Comparison of ENCODE assay signal across 8 cellular contexts in the genomic region with DNA sequence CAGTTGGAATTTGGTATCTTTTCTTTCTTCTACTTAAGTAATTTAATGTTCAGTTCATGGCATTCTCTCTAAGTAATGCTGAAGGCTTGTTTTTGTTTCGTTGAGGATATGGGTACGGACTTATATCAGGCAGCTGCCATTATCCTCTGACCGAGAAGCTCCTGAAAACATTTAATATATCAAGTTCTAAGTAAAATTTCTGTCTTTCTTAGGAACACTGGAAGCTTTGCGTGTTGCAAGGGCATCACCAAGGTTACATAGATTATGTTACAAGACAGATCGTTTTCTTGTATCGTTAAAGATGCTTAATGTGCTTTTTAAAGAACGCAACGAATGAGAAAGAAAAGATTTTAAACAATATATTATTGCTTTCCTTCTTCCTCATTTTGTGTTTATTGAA. TPM values are rescaled to one million over a fixed set of nuclear protein-coding genes. Genes with fewer than 3 reads are reported as not detected.
DNase-seq lines count a peak whose midpoint lies in the region; ATAC-seq and TF ChIP-seq lines count a peak whose summit lies in the region.

No MANE protein-coding gene starts in this region.

- peaks cover 37% of the 10 kb centered on the region for H4K20me1 ChIP-seq in BLaER1

- H3K4me1 Mint-ChIP-seq in MCF 10A (ENCODE audit: insufficient read depth, unreplicated experiment): peaks cover 25% of the 10 kb centered on the region
- peaks cover 15 to 43% (median 32%) of the 10 kb centered on the region in 7 donors for H3K4me1 Mint-ChIP-seq in naive thymus-derived CD4-positive, alpha-beta T cell

- H3K27ac Mint-ChIP-seq in MCF 10A (ENCODE audit: low read depth, unreplicated experiment): no peak overlapping the region
- peak overlapping the region; percentile 88 to 97 (median 91) for H3K27ac Mint-ChIP-seq in naive thymus-derived CD4-positive, alpha-beta T cell

- intact Hi-C loops in MCF 10A (cut with micrococcal nuclease): loop anchor here (2.0 to 5.0 kb wide), 6 partner anchors 101 to 405 kb away; no protein-coding TSS in a partner anchor
- intact Hi-C loops in naive thymus-derived CD4-positive, alpha-beta T cell (cut with micrococcal nuclease): loop anchor here (2.0 to 10.0 kb wide), 19 partner anchors 36 to 1356 kb away; a partner anchor contains a TSS
- intact Hi-C loops in posterior cingulate gyrus (cut with DNase I): loop anchor here (5.0 to 10.0 kb wide), 4 partner anchors 46 to 404 kb away; no protein-coding TSS in a partner anchor

- no peak overlapping the region for H3K9ac ChIP-seq in BLaER1

- POLR2A ChIA-PET in MCF 10A (lab: Yijun Ruan, JAX): interaction anchor here (0.6 to 2.1 kb wide), 23 partner anchors 9 to 507 kb away, joined by 3 to 25 read pairs (median 4); a partner anchor contains a TSS
- POLR2A ChIA-PET in naive thymus-derived CD4-positive, alpha-beta T cell (lab: Charles Lee): interaction anchor here (0.6 to 0.7 kb wide), 2 partner anchors 10 to 550 kb away, joined by 3 read pairs; no protein-coding TSS in a partner anchor

- no peaks in the 10 kb centered on the region for H3K27me3 Mint-ChIP-seq in MCF 10A (ENCODE audit: insufficient read depth, unreplicated experiment)
- peaks cover 0 to 12% (median 0%) of the 10 kb centered on the region in 5 donors for H3K27me3 Mint-ChIP-seq in naive thymus-derived CD4-positive, alpha-beta T cell

- TF ChIP-seq CTCF in MCF 10A (IDR thresholded peaks at IDR 0.05; ENCODE audit: unreplicated experiment): no peak

- no peak overlapping the region for H3K27ac ChIP-seq in BLaER1
- peak overlapping the region; percentile 82 for H3K27ac ChIP-seq in naive thymus-derived CD4-positive, alpha-beta T cell (ENCODE audit: low read depth, low read length)

- H3K4me3 Mint-ChIP-seq in MCF 10A (ENCODE audit: unreplicated experiment): peak overlapping the region; percentile 91
- H3K4me3 Mint-ChIP-seq in naive thymus-derived CD4-positive, alpha-beta T cell: peak overlapping the region; percentile 86 to 97 (median 92)

- peaks cover 17% of the 10 kb centered on the region for H3K9me3 Mint-ChIP-seq in MCF 10A (ENCODE audit: unreplicated experiment)
- peaks cover 0 to 8% (median 0%) of the 10 kb centered on the region in 11 donors for H3K9me3 Mint-ChIP-seq in naive thymus-derived CD4-positive, alpha-beta T cell

- BruUV-seq in MCF 10A (replicated peaks; lab: Mats Ljungman, UMichigan): TSS peak; percentile 68

- H3K9me3 ChIP-seq in BLaER1: peaks cover 27% of the 10 kb centered on the region
- no peaks in the 10 kb centered on the region for H3K9me3 ChIP-seq in naive thymus-derived CD4-positive, alpha-beta T cell (ENCODE audit: control insufficient read depth in 2 of 3, low read length in 3 of 3)

- H3K4me2 ChIP-seq in BLaER1: peak overlapping the region; percentile 88

- H3K36me3 Mint-ChIP-seq in MCF 10A (ENCODE audit: insufficient read depth, unreplicated experiment): no peaks in the 10 kb centered on the region
- peaks cover 0 to 6% (median 0%) of the 10 kb centered on the region in 5 donors for H3K36me3 Mint-ChIP-seq in naive thymus-derived CD4-positive, alpha-beta T cell

- H3K27me3 ChIP-seq in BLaER1: no peaks in the 10 kb centered on the region
- no peaks in the 10 kb centered on the region for H3K27me3 ChIP-seq in naive thymus-derived CD4-positive, alpha-beta T cell (ENCODE audit: control insufficient read depth in 2 of 2, insufficient read depth in 2 of 2, low read length in 2 of 2)

- DNase-seq in Jurkat, Clone E6-1 (ENCODE audit: low read depth, low spot score): no peak
- DNase-seq in MCF 10A (ENCODE audit: unreplicated experiment) (no peak), NCI-H2107 (lab: John Stamatoyannopoulos, UW) (no peak), posterior cingulate gyrus (no peak)
- peak in 1 of 9 donors; percentile 2 for DNase-seq in naive thymus-derived CD4-positive, alpha-beta T cell

- peak overlapping the region; percentile 87 for H3K4me3 ChIP-seq in BLaER1
- peak overlapping the region; percentile 65 for H3K4me3 ChIP-seq in Jurkat, Clone E6-1 (ENCODE audit: low read length)
- peak overlapping the region; percentile 49 for H3K4me3 ChIP-seq in naive thymus-derived CD4-positive, alpha-beta T cell (ENCODE audit: low read length)

- peaks cover 19% of the 10 kb centered on the region for H3K4me1 ChIP-seq in BLaER1
- no peaks in the 10 kb centered on the region for H3K4me1 ChIP-seq in naive thymus-derived CD4-positive, alpha-beta T cell (ENCODE audit: control insufficient read depth in 2 of 2, insufficient read depth in 2 of 2, low read length in 2 of 2)

- CTCF ChIA-PET in MCF 10A (lab: Yijun Ruan, JAX): interaction anchor here (0.6 to 1.2 kb wide), 5 partner anchors 55 to 373 kb away, joined by 3 to 4 read pairs (median 3); no protein-coding TSS in a partner anchor
- CTCF ChIA-PET in naive thymus-derived CD4-positive, alpha-beta T cell (lab: Charles Lee): no interaction called here

- ATAC-seq in naive thymus-derived CD4-positive, alpha-beta T cell: no peak
- no peak for ATAC-seq in GM18511 (IDR thresholded peaks at IDR 0.05; ENCODE audit: unreplicated experiment)
- no peak for ATAC-seq in GM19452 (IDR thresholded peaks at IDR 0.05; ENCODE audit: unreplicated experiment)

- no peaks in the 10 kb centered on the region for H3K36me3 ChIP-seq in BLaER1
- H3K36me3 ChIP-seq in naive thymus-derived CD4-positive, alpha-beta T cell (ENCODE audit: control insufficient read depth in 2 of 3, insufficient read depth in 3 of 3, low read length in 3 of 3): no peaks in the 10 kb centered on the region

RNA-seq across cellular contexts. Expression of a gene that starts 1.0 kb away (rescaled TPM):
- polyA plus RNA-seq in Jurkat, Clone E6-1 (2012; ENCODE audit: insufficient read depth, insufficient read length): 60.8 TPM
- 104 and 114 TPM in 2 replicates for total RNA-seq in MCF 10A (2022)
- total RNA-seq in naive thymus-derived CD4-positive, alpha-beta T cell: 10 to 100 TPM; 18.7 to 32.7 (median 26.4) TPM
- polyA plus RNA-seq in naive thymus-derived CD4-positive, alpha-beta T cell: 10 to 100 TPM; 12.0 to 13.1 TPM
